34 cellular contexts compared by ENCODE assay signal in the genomic region with DNA sequence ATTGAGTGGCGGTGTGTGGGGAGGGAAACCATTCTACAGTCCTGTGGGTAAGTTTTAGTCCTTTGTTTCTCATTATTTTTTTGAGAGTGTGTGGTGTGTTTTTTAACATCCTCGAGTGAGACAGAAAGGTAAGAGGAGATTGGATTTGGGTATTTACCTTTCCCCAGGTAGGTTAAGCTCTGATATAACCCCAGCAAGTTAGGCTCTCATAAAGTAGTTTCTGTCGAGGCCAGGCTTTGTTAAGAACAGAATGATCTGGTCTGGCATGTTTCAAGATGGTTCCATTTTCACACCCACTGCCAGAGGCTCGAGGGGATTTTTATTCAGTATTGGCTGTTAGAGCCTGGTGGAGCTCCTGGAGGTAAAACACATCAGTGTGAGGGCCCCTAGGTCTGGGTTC.
"Had no signal": no experiment of that assay in that cellular context is flagged by ENCODE, and none has a peak within 500 bp of the region (broad histone marks: within the 10 kb centered on the region; RNA-seq: fewer than 3 reads in every experiment).

No MANE protein-coding gene starts in this region.

- H3K27me3 Mint-ChIP-seq: activated B cell treated with CpG ODN at 0.5 μM for 24 hours; activated CD4-positive, alpha-beta memory T cell treated with anti-CD3 and anti-CD28 coated beads for 36 hours; activated CD8-positive, alpha-beta T cell treated with anti-CD3 and anti-CD28 coated beads for 36 hours; activated naive CD8-positive, alpha-beta T cell treated with anti-CD3 and anti-CD28 coated beads for 36 hours; activated T-helper 17 cell treated with anti-CD3 and anti-CD28 coated beads, Interleukin-2, amount 50 U/mL, for 72 hours had no signal

- H3K9me3 Mint-ChIP-seq: activated B cell treated with CpG ODN at 0.5 μM for 24 hours; activated CD4-positive, alpha-beta memory T cell treated with anti-CD3 and anti-CD28 coated beads for 36 hours; activated CD4-positive, alpha-beta T cell treated with anti-CD3 and anti-CD28 coated beads, Interleukin-2, amount 10 ng/mL, durations not matched to agents 24 days and 14 days; activated CD8-positive, alpha-beta T cell treated with anti-CD3 and anti-CD28 coated beads for 36 hours; activated naive CD4-positive, alpha-beta T cell treated with anti-CD3 and anti-CD28 coated beads for 36 hours; activated naive CD4-positive, alpha-beta T cell treated with anti-CD3 and anti-CD28 coated beads, Interleukin-2, amount 50 U/mL, for 72 hours; activated T-cell treated with anti-CD3 and anti-CD28 coated beads, Interleukin-2, amount 50 U/mL, for 4 hours; activated T-cell treated with anti-CD3 and anti-CD28 coated beads, Interleukin-2, amount 50 U/mL, for 72 hours; activated T-helper 1 cell treated with anti-CD3 and anti-CD28 coated beads, Interleukin-12 subunit alpha, Interleukin-12 subunit beta, Interleukin-2, Interleukin-4 antibody, amounts not matched to agents 30 ng/mL and 10 ng/mL and 1 ng/mL, durations not matched to agents 14 hours and 24 hours and 36 hours; activated T-helper 17 cell treated with anti-CD3 and anti-CD28 coated beads, Interleukin-2, amount 50 U/mL, for 72 hours; T-helper 1 cell treated with Interleukin-12 subunit alpha and Interleukin-12 subunit beta and Interleukin-4 antibody, amounts not matched to agents 30 μg/mL and 1 μg/mL, for 36 hours; T-helper 2 cell treated with Interferon-gamma antibody and Interleukin-4, amounts not matched to agents 5 μg/mL and 100 μg/mL, for 36 hours had no signal

- H3K27me3 ChIP-seq: adrenal gland, body of pancreas, brain microvascular endothelial cell, breast epithelium had no signal

- H3K4me1 Mint-ChIP-seq: activated CD4-positive, alpha-beta T cell treated with anti-CD3 and anti-CD28 coated beads, Interleukin-2, amount 10 ng/mL, durations not matched to agents 24 days and 14 days had no signal

- H3K4me1 ChIP-seq: adrenal gland, body of pancreas, breast epithelium had no signal

- H3K27ac ChIP-seq: adrenal gland, body of pancreas, brain microvascular endothelial cell, breast epithelium, VCaP had no signal

- H3K27ac Mint-ChIP-seq: activated B cell treated with CpG ODN at 0.5 μM for 24 hours; activated CD4-positive, alpha-beta memory T cell treated with anti-CD3 and anti-CD28 coated beads for 36 hours; activated CD4-positive, alpha-beta T cell treated with anti-CD3 and anti-CD28 coated beads, Interleukin-2, amount 10 ng/mL, durations not matched to agents 24 days and 14 days; activated CD8-positive, alpha-beta T cell treated with anti-CD3 and anti-CD28 coated beads for 36 hours; activated naive CD4-positive, alpha-beta T cell treated with anti-CD3 and anti-CD28 coated beads for 36 hours; activated naive CD8-positive, alpha-beta T cell treated with anti-CD3 and anti-CD28 coated beads for 36 hours; activated T-cell treated with anti-CD3 and anti-CD28 coated beads, Interleukin-2, amount 50 U/mL, for 72 hours; activated T-helper 1 cell treated with anti-CD3 and anti-CD28 coated beads, Interleukin-12 subunit alpha, Interleukin-12 subunit beta, Interleukin-2, Interleukin-4 antibody, amounts not matched to agents 30 ng/mL and 10 ng/mL and 1 ng/mL, durations not matched to agents 14 hours and 24 hours and 36 hours; activated T-helper 17 cell treated with anti-CD3 and anti-CD28 coated beads, Interleukin-2, amount 50 U/mL, for 72 hours; T-helper 1 cell treated with Interleukin-12 subunit alpha and Interleukin-12 subunit beta and Interleukin-4 antibody, amounts not matched to agents 30 μg/mL and 1 μg/mL, for 36 hours; T-helper 2 cell treated with Interferon-gamma antibody and Interleukin-4, amounts not matched to agents 5 μg/mL and 100 μg/mL, for 36 hours had no signal

- ATAC-seq: activated CD8-positive, alpha-beta T cell treated with anti-CD3 and anti-CD28 coated beads for 36 hours; activated naive CD4-positive, alpha-beta T cell treated with anti-CD3 and anti-CD28 coated beads, Interleukin-2, amount 50 U/mL, for 72 hours; activated T-cell treated with anti-CD3 and anti-CD28 coated beads, Interleukin-2, amount 50 U/mL, for 4 hours; activated T-cell treated with anti-CD3 and anti-CD28 coated beads, Interleukin-2, amount 50 U/mL, for 72 hours; activated T-helper 17 cell treated with anti-CD3 and anti-CD28 coated beads, Interleukin-2, amount 50 U/mL, for 72 hours; body of pancreas had no signal

- DNase-seq: activated B cell treated with CpG ODN at 0.5 μM for 24 hours; activated CD4-positive, alpha-beta memory T cell treated with anti-CD3 and anti-CD28 coated beads for 36 hours; activated CD4-positive, alpha-beta T cell treated with anti-CD3 and anti-CD28 coated beads for 4 hours; activated CD4-positive, alpha-beta T cell treated with anti-CD3 and anti-CD28 coated beads, Interleukin-2, amount 10 ng/mL, durations not matched to agents 24 days and 14 days; activated CD4-positive, alpha-beta T cell treated with anti-CD3 and anti-CD28 coated beads, Interleukin-2, amount 50 U/mL, for 1 hour; activated CD4-positive, alpha-beta T cell treated with anti-CD3 and anti-CD28 coated beads, Interleukin-2, amount 50 U/mL, for 4 hours; activated CD4-positive, CD25-positive, alpha-beta regulatory T cell treated with anti-CD3 and anti-CD28 coated beads, Interleukin-2, amount 50 U/mL, for 72 hours; activated CD8-positive, alpha-beta memory T cell treated with anti-CD3 and anti-CD28 coated beads, Interleukin-2, amount 50 U/mL, for 4 hours; activated CD8-positive, alpha-beta T cell treated with anti-CD3 and anti-CD28 coated beads for 36 hours; activated effector memory CD4-positive, alpha-beta T cell treated with anti-CD3 and anti-CD28 coated beads, Interleukin-2, amount 50 U/mL, for 16 hours; activated gamma-delta T cell treated with Interleukin-2 at 50 U/mL for 16 hours; activated naive CD4-positive, alpha-beta T cell; activated naive CD4-positive, alpha-beta T cell treated with anti-CD3 and anti-CD28 coated beads for 36 hours; activated naive CD4-positive, alpha-beta T cell treated with anti-CD3 and anti-CD28 coated beads, Interleukin-2, amount 50 U/mL, for 16 hours; activated naive CD8-positive, alpha-beta T cell treated with anti-CD3 and anti-CD28 coated beads for 36 hours; activated T-cell treated with anti-CD3 and anti-CD28 coated beads for 4 hours; activated T-cell treated with anti-CD3 and anti-CD28 coated beads, Interleukin-2, amount 50 U/mL, for 1 hour; activated T-cell treated with anti-CD3 and anti-CD28 coated beads, Interleukin-2, amount 50 U/mL, for 4 hours; activated T-cell treated with anti-CD3 and anti-CD28 coated beads, Interleukin-2, amount 50 U/mL, for 72 hours; adrenal gland; amniotic stem cell; aorta; body of pancreas; brain microvascular endothelial cell; central memory CD4-positive, alpha-beta T cell; T-helper 2 cell; T-helper 9 cell had no signal

- H3K36me3 ChIP-seq: adrenal gland, brain microvascular endothelial cell, breast epithelium had no signal

- H3K4me3 ChIP-seq: adrenal gland, body of pancreas, breast epithelium had no signal

- H3K4me3 Mint-ChIP-seq: activated B cell treated with CpG ODN at 0.5 μM for 24 hours; activated CD4-positive, alpha-beta memory T cell treated with anti-CD3 and anti-CD28 coated beads for 36 hours; activated CD4-positive, alpha-beta T cell treated with anti-CD3 and anti-CD28 coated beads, Interleukin-2, amount 10 ng/mL, durations not matched to agents 24 days and 14 days; activated CD8-positive, alpha-beta T cell treated with anti-CD3 and anti-CD28 coated beads for 36 hours; activated naive CD4-positive, alpha-beta T cell treated with anti-CD3 and anti-CD28 coated beads for 36 hours; activated naive CD8-positive, alpha-beta T cell treated with anti-CD3 and anti-CD28 coated beads for 36 hours; activated T-cell treated with anti-CD3 and anti-CD28 coated beads, Interleukin-2, amount 50 U/mL, for 4 hours; activated T-cell treated with anti-CD3 and anti-CD28 coated beads, Interleukin-2, amount 50 U/mL, for 72 hours; activated T-helper 1 cell treated with anti-CD3 and anti-CD28 coated beads, Interleukin-12 subunit alpha, Interleukin-12 subunit beta, Interleukin-2, Interleukin-4 antibody, amounts not matched to agents 30 ng/mL and 10 ng/mL and 1 ng/mL, durations not matched to agents 14 hours and 24 hours and 36 hours; activated T-helper 17 cell treated with anti-CD3 and anti-CD28 coated beads, Interleukin-2, amount 50 U/mL, for 72 hours; T-helper 1 cell treated with Interleukin-12 subunit alpha and Interleukin-12 subunit beta and Interleukin-4 antibody, amounts not matched to agents 30 μg/mL and 1 μg/mL, for 36 hours; T-helper 2 cell treated with Interferon-gamma antibody and Interleukin-4, amounts not matched to agents 5 μg/mL and 100 μg/mL, for 36 hours had no signal

- H3K9me3 ChIP-seq: adrenal gland, body of pancreas, breast epithelium had no signal
